13 cellular contexts compared by ENCODE assay signal in the genomic region with DNA sequence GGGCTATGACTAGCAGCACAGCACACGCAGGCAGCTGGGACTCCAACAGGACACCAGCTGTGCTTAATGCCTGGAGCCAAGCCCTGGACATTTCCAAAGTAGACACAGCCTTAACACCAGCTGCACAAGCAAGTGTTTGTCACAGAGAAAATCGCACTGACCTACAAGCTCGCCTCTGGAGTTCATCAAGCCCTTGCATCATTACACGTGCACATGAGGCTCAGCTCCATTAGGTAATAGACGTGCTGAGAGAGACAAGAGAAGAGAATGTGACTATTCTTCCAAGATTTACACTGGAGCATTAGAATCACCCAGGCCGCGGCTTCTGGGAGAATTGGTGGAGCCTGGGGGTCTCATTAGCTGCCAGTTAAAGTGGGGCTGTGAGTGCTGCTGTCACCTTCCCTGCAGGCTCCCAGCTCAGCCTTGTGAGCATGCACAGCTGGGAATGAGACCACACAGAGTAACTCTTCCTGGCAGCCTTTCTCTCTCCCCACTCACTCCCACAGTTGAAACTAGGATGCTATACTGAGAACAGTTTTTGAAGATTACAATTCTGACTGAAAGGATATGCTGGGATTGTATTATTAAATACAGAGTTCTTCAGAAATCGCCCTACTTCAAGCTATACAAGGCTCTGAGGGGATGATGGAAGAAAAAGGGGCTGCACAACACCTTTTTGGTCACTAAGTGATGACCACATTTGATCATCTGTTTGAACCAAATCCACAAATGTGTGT. TPM values are rescaled to one million over a fixed set of nuclear protein-coding genes. Genes with fewer than 3 reads are reported as not detected.
A peak's percentile ranks its signal among the peaks of the same experiment; 100 is the strongest.
DNase-seq lines count a peak whose midpoint lies in the region; ATAC-seq and TF ChIP-seq lines count a peak whose summit lies in the region.
"Had no signal": no experiment of that assay in that cellular context is flagged by ENCODE, and none has a peak within 500 bp of the region (broad histone marks: within the 10 kb centered on the region; RNA-seq: fewer than 3 reads in every experiment).

No MANE protein-coding gene starts in this region.

- H3K79me2 ChIP-seq in mammary epithelial cell (ENCODE audit: insufficient read depth, low read length): no peaks in the 10 kb centered on the region

- H3K27me3 Mint-ChIP-seq in MCF 10A (ENCODE audit: insufficient read depth, unreplicated experiment): no peaks in the 10 kb centered on the region
- peaks cover 11% of the 10 kb centered on the region for H3K27me3 Mint-ChIP-seq in brain
- peaks cover 7 to 10% of the 10 kb centered on the region in 2 donors for H3K27me3 Mint-ChIP-seq in stimulated activated naive B cell treated with anti-CD40 and anti-IgM and Interleukin-4, amounts not matched to agents 10 μg/mL and 1 μg/mL and 100 μg/mL, for 72 hours

- CTCF ChIA-PET in mammary epithelial cell (lab: Charles Lee; ENCODE audit: low non-redundant PET) (no interaction called here), MCF 10A (lab: Yijun Ruan, JAX) (interaction anchor here (0.6 kb wide), 3 partner anchors 10 to 309 kb away, joined by 3 to 4 read pairs (median 4); no protein-coding TSS in a partner anchor)

- TF ChIP-seq CTCF in mammary epithelial cell (conservative IDR thresholded peaks at IDR 0.05 in 1 of 2, IDR thresholded peaks at IDR 0.05 in 1 of 2; ENCODE audit: extremely low read depth in 1 of 2, insufficient read depth in 1 of 2, low read depth in 1 of 2, low read length in 2 of 2): no peak
- TF ChIP-seq CTCF in MCF 10A (IDR thresholded peaks at IDR 0.05; ENCODE audit: unreplicated experiment): no peak
- TF ChIP-seq CTCF in brain (conservative IDR thresholded peaks at IDR 0.05): no peak
- TF ChIP-seq CTCF in testis (IDR thresholded peaks at IDR 0.05): no peak

- H4K20me1 ChIP-seq in mammary epithelial cell (ENCODE audit: insufficient read depth, low read length): no peaks in the 10 kb centered on the region

- POLR2A ChIA-PET in MCF 10A (lab: Yijun Ruan, JAX): interaction anchor here (0.5 to 0.7 kb wide), 3 partner anchors 27 to 412 kb away, joined by 3 read pairs; no protein-coding TSS in a partner anchor

- H3K27me3 ChIP-seq in mammary epithelial cell (ENCODE audit: insufficient read depth, low read length) (no peaks in the 10 kb centered on the region), testis (no peaks in the 10 kb centered on the region)
- H3K27me3 ChIP-seq: neutrophil, suprapubic skin had no signal

- peak overlapping the region; percentile 2 for H2AFZ ChIP-seq in mammary epithelial cell (ENCODE audit: low read depth, low read length)

- intact Hi-C loops in mammary epithelial cell (cut with micrococcal nuclease): no loop called here
- intact Hi-C loops in MCF 10A (cut with micrococcal nuclease): no loop called here
- intact Hi-C loops in testis (cut with DNase I; ENCODE audit: low total_unique reads): no loop called here

- no peaks in the 10 kb centered on the region for H3K4me1 ChIP-seq in mammary epithelial cell (ENCODE audit: insufficient read depth, low read length)
- H3K4me1 ChIP-seq in testis: peaks cover 5% of the 10 kb centered on the region
- H3K4me1 ChIP-seq: suprapubic skin had no signal

- H3K27ac ChIP-seq in mammary epithelial cell (ENCODE audit: insufficient read depth, low read depth, low read length) (no peak overlapping the region), testis (no peak overlapping the region)
- H3K27ac ChIP-seq: neutrophil, RWPE1, suprapubic skin had no signal

- H3K9ac ChIP-seq in mammary epithelial cell (ENCODE audit: insufficient read depth, low read length): no peak overlapping the region

- H3K36me3 ChIP-seq in mammary epithelial cell (ENCODE audit: insufficient read depth, low read length) (no peaks in the 10 kb centered on the region), testis (ENCODE audit: low read depth, missing control alignments) (no peaks in the 10 kb centered on the region)
- H3K36me3 ChIP-seq: neutrophil, suprapubic skin had no signal

- H3K9me3 Mint-ChIP-seq in MCF 10A (ENCODE audit: unreplicated experiment): peaks cover 10% of the 10 kb centered on the region
- peaks cover 7 to 17% (median 15%) of the 10 kb centered on the region in 5 experiments for H3K9me3 Mint-ChIP-seq in brain
- H3K9me3 Mint-ChIP-seq in stimulated activated naive B cell treated with anti-CD40 and anti-IgM and Interleukin-4, amounts not matched to agents 10 μg/mL and 1 μg/mL and 100 μg/mL, for 72 hours: peaks cover 10 to 18% of the 10 kb centered on the region in 2 donors

- H3K27ac Mint-ChIP-seq in MCF 10A (ENCODE audit: low read depth, unreplicated experiment): no peak overlapping the region
- H3K27ac Mint-ChIP-seq in brain: peak overlapping the region; percentile 29 to 94 (median 48)
- no peak overlapping the region for H3K27ac Mint-ChIP-seq in stimulated activated naive B cell treated with anti-CD40 and anti-IgM and Interleukin-4, amounts not matched to agents 10 μg/mL and 1 μg/mL and 100 μg/mL, for 72 hours

- DNase-seq in mammary epithelial cell (no peak), MCF 10A (ENCODE audit: unreplicated experiment) (no peak), iris pigment epithelial cell (ENCODE audit: low read depth) (peak; percentile 20), testis (peak; percentile 64), kidney glomerular epithelial cell (lab: John Stamatoyannopoulos, UW) (no peak), Kasumi-1 (lab: John Stamatoyannopoulos, UW) (no peak)
- no peak for DNase-seq in stimulated activated naive B cell treated with anti-CD40 and anti-IgM and Interleukin-4, amounts not matched to agents 10 μg/mL and 1 μg/mL and 100 μg/mL, for 72 hours
- DNase-seq: kidney, NCI-H1436 had no signal

- no TSS peak for BruUV-seq in mammary epithelial cell (replicated peaks; lab: Mats Ljungman, UMichigan)
- BruUV-seq in MCF 10A (replicated peaks; lab: Mats Ljungman, UMichigan): no TSS peak

- H3K4me1 Mint-ChIP-seq in MCF 10A (ENCODE audit: insufficient read depth, unreplicated experiment) (no peaks in the 10 kb centered on the region), brain (peaks cover 21% of the 10 kb centered on the region)
- H3K4me1 Mint-ChIP-seq in stimulated activated naive B cell treated with anti-CD40 and anti-IgM and Interleukin-4, amounts not matched to agents 10 μg/mL and 1 μg/mL and 100 μg/mL, for 72 hours: no peaks in the 10 kb centered on the region

- H3K4me3 Mint-ChIP-seq in MCF 10A (ENCODE audit: unreplicated experiment) (no peak overlapping the region), brain (peak overlapping the region; percentile 19 to 66 (median 35))
- no peak overlapping the region for H3K4me3 Mint-ChIP-seq in stimulated activated naive B cell treated with anti-CD40 and anti-IgM and Interleukin-4, amounts not matched to agents 10 μg/mL and 1 μg/mL and 100 μg/mL, for 72 hours

- no peak for TF ChIP-seq POLR2A in testis (IDR thresholded peaks at IDR 0.05)

- in situ Hi-C loops in mammary epithelial cell (cut with MboI; ENCODE audit: low sequenced_read_pairs in 2 of 2): no loop called here

- H3K4me3 ChIP-seq in mammary epithelial cell (replicated peaks in 1 of 3; ENCODE audit: insufficient read depth in 1 of 3, low read depth in 2 of 3, low read length in 3 of 3): no peak overlapping the region
- H3K4me3 ChIP-seq in testis: no peak overlapping the region
- H3K4me3 ChIP-seq: suprapubic skin had no signal

- dilution Hi-C loops in mammary epithelial cell (cut with HindIII; ENCODE audit: low sequenced_read_pairs): no loop called here

- no peak for ATAC-seq in stimulated activated naive B cell treated with anti-CD40 and anti-IgM and Interleukin-4, amounts not matched to agents 10 μg/mL and 1 μg/mL and 100 μg/mL, for 72 hours (replicated peaks)

- H3K9me3 ChIP-seq in mammary epithelial cell (replicated peaks; ENCODE audit: insufficient read depth, low read length): no peaks in the 10 kb centered on the region
- H3K9me3 ChIP-seq in testis: no peaks in the 10 kb centered on the region
- H3K9me3 ChIP-seq: neutrophil, suprapubic skin had no signal

- H3K4me2 ChIP-seq in mammary epithelial cell (ENCODE audit: insufficient read depth, low read depth, low read length): no peak overlapping the region

- 62% methylated on average over 7 of the region's 8 CpGs for WGBS in mammary epithelial cell (ENCODE audit: low coverage, missing lambda C conversion rate)
- 23 to 47% methylated on average over 6 to 8 of the region's 8 CpGs for WGBS in testis, 2 donors

- H3K36me3 Mint-ChIP-seq in MCF 10A (ENCODE audit: insufficient read depth, unreplicated experiment): no peaks in the 10 kb centered on the region
- peaks cover 6% of the 10 kb centered on the region for H3K36me3 Mint-ChIP-seq in brain
- no peaks in the 10 kb centered on the region for H3K36me3 Mint-ChIP-seq in stimulated activated naive B cell treated with anti-CD40 and anti-IgM and Interleukin-4, amounts not matched to agents 10 μg/mL and 1 μg/mL and 100 μg/mL, for 72 hours

RNA-seq across cellular contexts. Expression of a gene that starts 10.6 kb away (rescaled TPM):
- total RNA-seq in mammary epithelial cell: not detected
- polyA plus RNA-seq in mammary epithelial cell: not detected
- not detected for polyA minus RNA-seq in mammary epithelial cell
- total RNA-seq in MCF 10A (2022): not detected in 2 replicates
- polyA plus RNA-seq in brain (ENCODE audit: insufficient read depth, low read depth, low replicate concordance): not detected
- under 1 TPM in 1 of 2 donors, not detected in 1; 0.12 TPM for total RNA-seq in testis
- 0.91 TPM for polyA plus RNA-seq in testis (ENCODE audit: insufficient read depth, low read depth, low replicate concordance)
- total RNA-seq: kidney, suprapubic skin had no signal

RNA-seq across cellular contexts. Expression of a gene that starts 57.8 kb away (rescaled TPM):
- total RNA-seq in mammary epithelial cell: 10 to 100 TPM; 22.3 to 52.4 TPM
- 10.6 TPM for polyA plus RNA-seq in mammary epithelial cell
- 15.0 TPM for polyA minus RNA-seq in mammary epithelial cell
- 53.4 and 58.2 TPM in 2 replicates for total RNA-seq in MCF 10A (2022)
- 22.8 TPM for polyA plus RNA-seq in brain (ENCODE audit: insufficient read depth, low read depth, low replicate concordance)
- 10 to 100 TPM; 32.0 to 33.0 TPM for total RNA-seq in testis
- polyA plus RNA-seq in testis (ENCODE audit: insufficient read depth, low read depth, low replicate concordance): 37.0 TPM

RNA-seq across cellular contexts. Expression of a gene that starts 58.2 kb away (rescaled TPM):
- 10 to 100 TPM; 15.9 to 30.7 TPM for total RNA-seq in mammary epithelial cell
- polyA plus RNA-seq in mammary epithelial cell: 6.5 TPM
- 2.2 TPM for polyA minus RNA-seq in mammary epithelial cell
- 11.3 and 13.2 TPM in 2 replicates for total RNA-seq in MCF 10A (2022)
- 4.3 TPM for polyA plus RNA-seq in brain (ENCODE audit: insufficient read depth, low read depth, low replicate concordance)
- total RNA-seq in testis: 10 to 100 TPM; 33.1 to 35.6 TPM
- 23.2 TPM for polyA plus RNA-seq in testis (ENCODE audit: insufficient read depth, low read depth, low replicate concordance)

Comparison
In these comparisons a context has a peak if more than half of its experiments do, and no peak if none do; other contexts are left out.
1. DNase-seq: peak in iris pigment epithelial cell (single experiment) and testis (single experiment); none in mammary epithelial cell (single experiment), MCF 10A (single experiment), kidney glomerular epithelial cell (single experiment), stimulated activated naive B cell treated with anti-CD40 and anti-IgM and Interleukin-4, amounts not matched to agents 10 μg/mL and 1 μg/mL and 100 μg/mL, for 72 hours (single experiment) and Kasumi-1 (0 of 2).
2. H3K27ac Mint-ChIP-seq: peak in brain (5 of 5); none in MCF 10A (single experiment) and stimulated activated naive B cell treated with anti-CD40 and anti-IgM and Interleukin-4, amounts not matched to agents 10 μg/mL and 1 μg/mL and 100 μg/mL, for 72 hours (single experiment).
3. H3K4me3 Mint-ChIP-seq: peak in brain (5 of 5); none in MCF 10A (single experiment) and stimulated activated naive B cell treated with anti-CD40 and anti-IgM and Interleukin-4, amounts not matched to agents 10 μg/mL and 1 μg/mL and 100 μg/mL, for 72 hours (0 of 2).